Comparison of ENCODE assay signal across 8 cellular contexts in the genomic region with DNA sequence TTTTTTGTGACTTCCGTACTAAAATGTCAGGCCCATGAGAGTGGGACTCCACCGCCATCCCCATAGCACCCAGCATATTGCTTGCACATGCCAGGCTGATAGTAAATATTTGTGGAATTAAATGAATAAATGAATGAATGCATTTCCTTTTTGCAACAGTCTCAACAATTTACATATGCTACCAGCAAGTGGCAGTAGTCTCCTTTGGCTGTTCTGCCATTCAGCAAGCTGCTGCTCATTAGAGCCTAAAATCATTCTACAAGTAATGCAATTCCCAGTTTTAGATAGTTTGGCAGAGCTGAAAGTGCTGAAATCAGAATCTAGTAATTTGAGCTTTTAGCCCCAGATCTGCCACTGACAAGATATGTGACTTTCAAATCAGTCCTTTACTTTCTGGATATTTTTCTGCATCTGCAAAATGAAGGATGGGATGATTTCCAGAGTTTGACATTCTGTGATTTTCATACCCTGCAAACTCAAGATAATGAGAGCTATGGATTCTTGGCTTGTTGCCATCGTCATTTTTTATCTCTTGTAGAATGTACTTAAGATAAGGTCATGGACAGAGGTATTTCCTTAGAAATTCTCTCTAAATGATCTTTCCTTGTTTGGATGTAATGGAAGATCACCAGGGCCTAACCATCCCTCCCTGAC. TPM values are rescaled to one million over a fixed set of nuclear protein-coding genes. Genes with fewer than 3 reads are reported as not detected.
DNase-seq lines count a peak whose midpoint lies in the region; ATAC-seq and TF ChIP-seq lines count a peak whose summit lies in the region.

No MANE protein-coding gene starts in this region.

- H3K9me3 ChIP-seq in IMR-90 (ENCODE audit: control insufficient read depth, insufficient read depth, low read length) (no peaks in the 10 kb centered on the region), SU-DHL-6 (ENCODE audit: insufficient read depth, low read length) (no peaks in the 10 kb centered on the region)

- H4K5ac ChIP-seq in IMR-90 (ENCODE audit: low read depth, low read length) = no peak overlapping the region

- TF ChIP-seq CTCF in IMR-90 (conservative IDR thresholded peaks at IDR 0.05; ENCODE audit: low read depth, low read length) = peak; percentile 71
- TF ChIP-seq CTCF in SU-DHL-6 (IDR thresholded peaks at IDR 0.05; ENCODE audit: insufficient read depth, low read length, poor library complexity, severe bottlenecking) = peak; percentile 24

- no peaks in the 10 kb centered on the region for H3K9me1 ChIP-seq in IMR-90 (ENCODE audit: insufficient read depth, low read length)

- H3K27ac ChIP-seq in IMR-90 (ENCODE audit: insufficient read depth, low read length) (no peak overlapping the region), SU-DHL-6 (ENCODE audit: low read depth, low read length) (no peak overlapping the region)

- H2BK20ac ChIP-seq in IMR-90 (ENCODE audit: low read depth, low read length) = no peak overlapping the region

- no CpG with 5 or more reads among the region's 3 CpGs for WGBS in IMR-90 (ENCODE audit: extremely low coverage in 2 of 2, insufficient read length in 1 of 2), 2 experiments

- no peak overlapping the region for H3K14ac ChIP-seq in IMR-90 (replicated peaks; ENCODE audit: low read depth, low read length)

- no peak overlapping the region for H3K18ac ChIP-seq in IMR-90 (ENCODE audit: low read depth, low read length)

- H2BK5ac ChIP-seq in IMR-90 (ENCODE audit: low read depth, low read length, poor library complexity, severe bottlenecking) = no peak overlapping the region

- POLR2A ChIA-PET in IMR-90 (lab: Charles Lee; ENCODE audit: unreplicated experiment) = no interaction called here

- H3K79me2 ChIP-seq in SU-DHL-6 (ENCODE audit: insufficient read depth, low read length) = no peaks in the 10 kb centered on the region

- no peak overlapping the region for H4K91ac ChIP-seq in IMR-90 (ENCODE audit: insufficient read depth, low read depth, low read length)

- peak; percentile 5 to 6 for DNase-seq in activated CD4-positive, alpha-beta T cell treated with anti-CD3 and anti-CD28 coated beads for 4 hours
- no peak for DNase-seq in activated CD4-positive, alpha-beta T cell treated with anti-CD3 and anti-CD28 coated beads for 48 hours
- DNase-seq in IMR-90 = peak; percentile 57
- DNase-seq in fibroblast of the conjunctiva (ENCODE audit: low read depth) = peak; percentile 22
- peak; percentile 47 for DNase-seq in renal cortical epithelial cell (ENCODE audit: low read depth)
- DNase-seq in islet precursor cell = no peak

- H3K36me3 ChIP-seq in IMR-90 (ENCODE audit: control insufficient read depth, insufficient read depth, low read length) = no peaks in the 10 kb centered on the region
- H3K36me3 ChIP-seq in SU-DHL-6 (ENCODE audit: low read length) = no peaks in the 10 kb centered on the region

- H4K20me1 ChIP-seq in IMR-90 (ENCODE audit: insufficient read depth, low read length) = no peaks in the 10 kb centered on the region
- H4K20me1 ChIP-seq in SU-DHL-6 (ENCODE audit: low read depth, low read length) = no peaks in the 10 kb centered on the region

- peak; percentile 71 for ATAC-seq in IMR-90 (ENCODE audit: low read depth)
- no peak for ATAC-seq in GM18519 (IDR thresholded peaks at IDR 0.05; ENCODE audit: low FRiP score, unreplicated experiment)

- H3K9me2 ChIP-seq in SU-DHL-6 (replicated peaks; ENCODE audit: insufficient read depth, low read length) = no peaks in the 10 kb centered on the region

- H2AK5ac ChIP-seq in IMR-90 (ENCODE audit: low read depth, low read length) = no peak overlapping the region

- CTCF ChIA-PET in IMR-90 (lab: Yijun Ruan, JAX) = interaction anchor here (0.7 to 1.0 kb wide), 5 partner anchors 9 to 111 kb away, joined by 3 to 4 read pairs (median 4); no protein-coding TSS in a partner anchor

- H3K23ac ChIP-seq in IMR-90 (ENCODE audit: low read depth, low read length) = no peak overlapping the region

- dilution Hi-C loops in IMR-90 (cut with HindIII; ENCODE audit: low sequenced_read_pairs, unreplicated experiment) = no loop called here

- H2AK9ac ChIP-seq in IMR-90 (replicated peaks; ENCODE audit: low read depth, low read length, poor library complexity) = no peak overlapping the region

- no peak overlapping the region for H3K56ac ChIP-seq in IMR-90 (ENCODE audit: extremely low read depth, insufficient read depth, low read length)

- no peak overlapping the region for H2BK15ac ChIP-seq in IMR-90 (ENCODE audit: low read depth, low read length)

- H3K79me1 ChIP-seq in IMR-90 (ENCODE audit: low read depth in 1 of 2, low read length in 2 of 2) = no peaks in the 10 kb centered on the region

- no peaks in the 10 kb centered on the region for H3K4me1 ChIP-seq in IMR-90 (ENCODE audit: control insufficient read depth, insufficient read depth, low read length)

- H3K4me3 ChIP-seq in IMR-90 (ENCODE audit: insufficient read depth, low read depth, low read length) = no peak overlapping the region
- H3K4me3 ChIP-seq in SU-DHL-6 (ENCODE audit: insufficient read depth, low read length, poor library complexity, severe bottlenecking) = no peak overlapping the region

- TF ChIP-seq RAD21 in IMR-90 (IDR thresholded peaks at IDR 0.05; ENCODE audit: low read length) = peak; percentile 79

- in situ Hi-C loops in IMR-90 (cut with MboI; ENCODE audit: low sequenced_read_pairs) = no loop called here

- H2AFZ ChIP-seq in IMR-90 (replicated peaks; ENCODE audit: low read length, poor library complexity) (no peak overlapping the region), SU-DHL-6 (ENCODE audit: low read depth, low read length, severe bottlenecking) (no peak overlapping the region)

- H4K8ac ChIP-seq in IMR-90 (ENCODE audit: low read depth in 2 of 2, low read length in 2 of 2) = no peak overlapping the region

- H3K27me3 ChIP-seq in IMR-90 (ENCODE audit: control insufficient read depth, insufficient read depth, low read length) (no peaks in the 10 kb centered on the region; the same call in 1 of the 2 replicates), SU-DHL-6 (ENCODE audit: low read length) (no peaks in the 10 kb centered on the region)

- H3K9ac ChIP-seq in IMR-90 (ENCODE audit: low read depth, low read length) (no peak overlapping the region), SU-DHL-6 (ENCODE audit: low read length) (no peak overlapping the region)

- BruUV-seq in IMR-90 (replicated peaks; lab: Mats Ljungman, UMichigan) = no TSS peak

- H3F3A ChIP-seq in SU-DHL-6 (ENCODE audit: insufficient read depth) = no peaks in the 10 kb centered on the region

- no peak overlapping the region for H2BK120ac ChIP-seq in IMR-90 (ENCODE audit: low read depth, low read length)

- H3K4me2 ChIP-seq in IMR-90 (ENCODE audit: low read depth, low read length) = no peak overlapping the region
- H3K4me2 ChIP-seq in SU-DHL-6 (ENCODE audit: low read depth, low read length, poor library complexity, severe bottlenecking) = no peak overlapping the region

- H3K4ac ChIP-seq in IMR-90 (ENCODE audit: low read depth, low read length) = no peak overlapping the region

- no peak for TF ChIP-seq POLR2A in IMR-90 (IDR thresholded peaks at IDR 0.05; ENCODE audit: low read depth, low read length)

- intact Hi-C loops in IMR-90 (cut with micrococcal nuclease) = loop anchor here (1.0 to 5.0 kb wide), 3 partner anchors 38 to 112 kb away; a partner anchor contains a TSS

TF ChIP-seq in IMR-90, 13 proteins besides CTCF, POLR2A, EP300 and RAD21:
- TF ChIP-seq CEBPB (IDR thresholded peaks at IDR 0.05; ENCODE audit: low read depth, low read length) (no peak), NFE2L2 (IDR thresholded peaks at IDR 0.05; ENCODE audit: low read depth, low read length) (no peak), SMC3 (IDR thresholded peaks at IDR 0.05; ENCODE audit: low read depth, low read length) (peak; percentile 73)

RNA-seq across cellular contexts. Expression of a gene that starts 35.7 kb away (rescaled TPM):
- total RNA-seq in IMR-90 (2012; rRNA removed) (2.7 and 3.9 TPM in 2 replicates), renal cortical epithelial cell (3.3 and 4.7 TPM in 2 replicates)
- 4.6 and 5.1 TPM in 2 replicates for polyA plus RNA-seq in IMR-90 (2012; rRNA removed)
- 0.55 TPM in 2 replicates for polyA plus RNA-seq in IMR-90 (2012; cell fraction: cytosol; rRNA removed)
- 7.2 and 48.9 TPM in 2 replicates for polyA plus RNA-seq in IMR-90 (2012; cell fraction: nucleus; rRNA removed; ENCODE audit: low replicate concordance)

Comparison
In these comparisons a context has a peak if more than half of its experiments do, and no peak if none do; other contexts are left out.
1. DNase-seq: peak in activated CD4-positive, alpha-beta T cell treated with anti-CD3 and anti-CD28 coated beads for 4 hours (2 of 2), IMR-90 (single experiment), fibroblast of the conjunctiva (single experiment) and renal cortical epithelial cell (single experiment); none in activated CD4-positive, alpha-beta T cell treated with anti-CD3 and anti-CD28 coated beads for 48 hours (single experiment) and islet precursor cell (single experiment).